29 cellular contexts compared by ENCODE assay signal in the genomic region with DNA sequence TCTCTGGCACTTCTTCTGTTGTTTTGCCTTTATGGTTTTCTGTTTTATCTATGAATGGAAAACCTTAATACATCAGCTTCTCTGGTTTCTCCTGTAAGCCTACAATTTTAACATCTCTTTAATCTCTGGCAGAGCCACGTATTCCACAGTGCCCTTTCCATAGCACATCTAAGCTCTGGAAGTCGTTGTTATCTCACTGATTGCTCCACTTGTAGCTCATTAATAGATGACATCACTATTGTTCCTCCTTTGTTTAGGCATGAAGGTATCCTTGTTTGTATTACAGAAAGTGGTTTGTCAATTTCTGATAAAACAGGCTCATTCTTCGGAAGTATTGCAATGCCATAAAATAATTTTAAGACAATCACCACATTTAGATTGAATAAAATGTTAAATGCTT.
"Had no signal": no experiment of that assay in that cellular context is flagged by ENCODE, and none has a peak within 500 bp of the region (broad histone marks: within the 10 kb centered on the region; RNA-seq: fewer than 3 reads in every experiment).

No MANE protein-coding gene starts in this region.

- H3K9ac ChIP-seq: neural progenitor cell, parathyroid adenoma had no signal

- H3K9me3 ChIP-seq: ovary, psoas muscle, spleen, suprapubic skin, testis, tibial artery, transverse colon, upper lobe of right lung, uterus had no signal

- H3K4me2 ChIP-seq: neural progenitor cell, smooth muscle cell had no signal

- ATAC-seq: naive thymus-derived CD8-positive, alpha-beta T cell; natural killer cell treated with Interleukin-12 subunit alpha and Interleukin-12 subunit beta and Interleukin-15 and Interleukin-18, amount 100 ng/mL, for 72 hours; psoas muscle; right cardiac atrium; sciatic nerve; stimulated activated memory B cell treated with anti-CD40 and anti-IgM and Interleukin-4, amounts not matched to agents 10 μg/mL and 1 μg/mL and 100 μg/mL, for 72 hours; stimulated activated naive CD8-positive, alpha-beta T cell treated with anti-CD3 and anti-CD28 coated beads, Interleukin-15, amount 100 ng/mL, for 72 hours; stimulated activated naive CD8-positive, alpha-beta T cell treated with anti-CD3 and anti-CD28 coated beads, Interleukin-15, Interleukin-2, amounts not matched to agents 100 U/mL and 50 U/mL, for 24 hours; upper lobe of right lung had no signal

- H3K36me3 ChIP-seq: neural progenitor cell, ovary, spleen, suprapubic skin, tibial artery, transverse colon, upper lobe of right lung, uterus had no signal

- H3K4me1 ChIP-seq: neural progenitor cell, parathyroid adenoma, psoas muscle, spleen, suprapubic skin, testis, tibial artery, transverse colon, upper lobe of right lung, uterus had no signal

- H3K27ac ChIP-seq: neural progenitor cell, ovary, parathyroid adenoma, psoas muscle, skin epidermis, spleen, suprapubic skin, testis, tibial artery, transverse colon, upper lobe of right lung, uterus had no signal

- H3K4me3 ChIP-seq: neural progenitor cell, ovary, psoas muscle, skin epidermis, smooth muscle cell, spleen, suprapubic skin, testis, tibial artery, transverse colon, upper lobe of right lung, uterus had no signal

- H3K27me3 ChIP-seq: neural progenitor cell, ovary, spleen, suprapubic skin, testis, tibial artery, transverse colon, upper lobe of right lung, uterus had no signal

- DNase-seq: naive thymus-derived CD8-positive, alpha-beta T cell; occipital lobe; ovary; posterior cingulate gyrus; psoas muscle; right cardiac atrium; spleen; stimulated activated CD4-positive, alpha-beta T cell treated with anti-CD3 and anti-CD28 coated beads, Interleukin-12 subunit alpha, Interleukin-12 subunit beta, amount 100 ng/mL, for 4 hours; stimulated activated CD4-positive, alpha-beta T cell treated with anti-CD3 and anti-CD28 coated beads, Interleukin-1b, Interleukin-23, amount 100 ng/mL, for 48 hours; stimulated activated CD4-positive, alpha-beta T cell treated with anti-CD3 and anti-CD28 coated beads, Interleukin-4, amount 100 ng/mL, for 1 hour; stimulated activated CD4-positive, alpha-beta T cell treated with anti-CD3 and anti-CD28 coated beads, Interleukin-4, amount 100 ng/mL, for 4 hours; stimulated activated CD8-positive, alpha-beta memory T cell treated with anti-CD3 and anti-CD28 coated beads, Interleukin-4, amount 100 ng/mL, for 48 hours; stimulated activated naive CD4-positive, alpha-beta T cell; stimulated activated naive CD8-positive, alpha-beta T cell treated with anti-CD3 and anti-CD28 coated beads, Interleukin-15, amount 100 ng/mL, for 72 hours; stimulated activated naive CD8-positive, alpha-beta T cell treated with anti-CD3 and anti-CD28 coated beads, Interleukin-15, Interleukin-2, amounts not matched to agents 100 U/mL and 50 U/mL, for 24 hours; substantia nigra; testis; tibial artery; transverse colon; upper lobe of right lung; uterus had no signal

- H2AFZ ChIP-seq: neural progenitor cell, parathyroid adenoma had no signal

- H3K79me2 ChIP-seq: parathyroid adenoma had no signal
